17 cellular contexts compared by ENCODE assay signal in genomic region chr19:28971011-28971410, GRCh38.
"Had no signal": no experiment of that assay in that cellular context is flagged by ENCODE, and none has a peak within 500 bp of the region (broad histone marks: within the 10 kb centered on the region; RNA-seq: fewer than 3 reads in every experiment).

No MANE protein-coding gene starts in this region.

- H3K4me1 ChIP-seq: left lung, prostate gland had no signal

- DNase-seq: activated CD4-positive, alpha-beta T cell treated with anti-CD3 and anti-CD28 coated beads for 1 hour; activated CD8-positive, alpha-beta memory T cell treated with anti-CD3 and anti-CD28 coated beads for 24 hours; activated CD8-positive, alpha-beta memory T cell treated with anti-CD3 and anti-CD28 coated beads, Interleukin-2, amount 50 U/mL, for 48 hours; activated effector memory CD4-positive, alpha-beta T cell treated with anti-CD3 and anti-CD28 coated beads, Interleukin-2, amount 50 U/mL, for 16 hours; activated naive CD4-positive, alpha-beta T cell treated with anti-CD3 and anti-CD28 coated beads, Interleukin-2, amount 50 U/mL, for 16 hours; activated T-cell treated with anti-CD3 and anti-CD28 coated beads, Interleukin-2, amount 50 U/mL, for 48 hours; effector memory CD8-positive, alpha-beta T cell; hypothalamus; left lung; T-helper 2 cell; WERI-Rb-1 had no signal

- H3K4me3 ChIP-seq: cardiac muscle cell, left lung, prostate gland, right atrium auricular region, skin epidermis had no signal

- FAIRE-seq: frontal cortex, keratinocyte had no signal

- H3K27me3 ChIP-seq: cardiac muscle cell, left lung, right atrium auricular region had no signal

- H3K9me3 ChIP-seq: left lung, prostate gland, right atrium auricular region had no signal

- H3K36me3 ChIP-seq: cardiac muscle cell, left lung, prostate gland, right atrium auricular region, WERI-Rb-1 had no signal

- ATAC-seq: effector memory CD8-positive, alpha-beta T cell; left lung had no signal

- H3K27ac ChIP-seq: cardiac muscle cell, left lung, prostate gland, right atrium auricular region, skin epidermis, WERI-Rb-1 had no signal
